ENCODE assay signal across 1 cellular context in the genomic region with DNA sequence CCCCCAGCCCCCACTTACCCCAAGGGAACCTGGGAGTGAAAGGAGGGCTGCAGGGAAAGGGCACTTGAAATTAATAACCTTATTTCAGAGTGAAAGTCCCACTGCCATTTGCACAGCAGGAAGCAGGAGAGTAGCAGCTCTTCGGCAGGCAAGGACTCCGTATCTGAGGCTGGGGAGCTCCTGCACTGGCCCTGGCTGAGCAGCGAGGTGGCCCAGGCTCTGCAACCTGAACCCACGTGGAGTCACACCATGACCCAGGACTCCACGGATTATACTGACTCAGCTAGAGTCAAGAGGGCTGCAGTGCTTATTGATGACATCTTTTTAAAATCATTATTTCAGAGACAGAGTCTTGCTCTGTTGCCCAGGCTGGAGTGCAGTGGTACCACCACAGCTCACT.
TF ChIP-seq lines count a peak whose summit lies in the region.

No MANE protein-coding gene starts in this region.

TF ChIP-seq in GM23338, 12 proteins besides CTCF, POLR2A, EP300 and RAD21 (continued from another document):
- TF ChIP-seq, protein P1, sequence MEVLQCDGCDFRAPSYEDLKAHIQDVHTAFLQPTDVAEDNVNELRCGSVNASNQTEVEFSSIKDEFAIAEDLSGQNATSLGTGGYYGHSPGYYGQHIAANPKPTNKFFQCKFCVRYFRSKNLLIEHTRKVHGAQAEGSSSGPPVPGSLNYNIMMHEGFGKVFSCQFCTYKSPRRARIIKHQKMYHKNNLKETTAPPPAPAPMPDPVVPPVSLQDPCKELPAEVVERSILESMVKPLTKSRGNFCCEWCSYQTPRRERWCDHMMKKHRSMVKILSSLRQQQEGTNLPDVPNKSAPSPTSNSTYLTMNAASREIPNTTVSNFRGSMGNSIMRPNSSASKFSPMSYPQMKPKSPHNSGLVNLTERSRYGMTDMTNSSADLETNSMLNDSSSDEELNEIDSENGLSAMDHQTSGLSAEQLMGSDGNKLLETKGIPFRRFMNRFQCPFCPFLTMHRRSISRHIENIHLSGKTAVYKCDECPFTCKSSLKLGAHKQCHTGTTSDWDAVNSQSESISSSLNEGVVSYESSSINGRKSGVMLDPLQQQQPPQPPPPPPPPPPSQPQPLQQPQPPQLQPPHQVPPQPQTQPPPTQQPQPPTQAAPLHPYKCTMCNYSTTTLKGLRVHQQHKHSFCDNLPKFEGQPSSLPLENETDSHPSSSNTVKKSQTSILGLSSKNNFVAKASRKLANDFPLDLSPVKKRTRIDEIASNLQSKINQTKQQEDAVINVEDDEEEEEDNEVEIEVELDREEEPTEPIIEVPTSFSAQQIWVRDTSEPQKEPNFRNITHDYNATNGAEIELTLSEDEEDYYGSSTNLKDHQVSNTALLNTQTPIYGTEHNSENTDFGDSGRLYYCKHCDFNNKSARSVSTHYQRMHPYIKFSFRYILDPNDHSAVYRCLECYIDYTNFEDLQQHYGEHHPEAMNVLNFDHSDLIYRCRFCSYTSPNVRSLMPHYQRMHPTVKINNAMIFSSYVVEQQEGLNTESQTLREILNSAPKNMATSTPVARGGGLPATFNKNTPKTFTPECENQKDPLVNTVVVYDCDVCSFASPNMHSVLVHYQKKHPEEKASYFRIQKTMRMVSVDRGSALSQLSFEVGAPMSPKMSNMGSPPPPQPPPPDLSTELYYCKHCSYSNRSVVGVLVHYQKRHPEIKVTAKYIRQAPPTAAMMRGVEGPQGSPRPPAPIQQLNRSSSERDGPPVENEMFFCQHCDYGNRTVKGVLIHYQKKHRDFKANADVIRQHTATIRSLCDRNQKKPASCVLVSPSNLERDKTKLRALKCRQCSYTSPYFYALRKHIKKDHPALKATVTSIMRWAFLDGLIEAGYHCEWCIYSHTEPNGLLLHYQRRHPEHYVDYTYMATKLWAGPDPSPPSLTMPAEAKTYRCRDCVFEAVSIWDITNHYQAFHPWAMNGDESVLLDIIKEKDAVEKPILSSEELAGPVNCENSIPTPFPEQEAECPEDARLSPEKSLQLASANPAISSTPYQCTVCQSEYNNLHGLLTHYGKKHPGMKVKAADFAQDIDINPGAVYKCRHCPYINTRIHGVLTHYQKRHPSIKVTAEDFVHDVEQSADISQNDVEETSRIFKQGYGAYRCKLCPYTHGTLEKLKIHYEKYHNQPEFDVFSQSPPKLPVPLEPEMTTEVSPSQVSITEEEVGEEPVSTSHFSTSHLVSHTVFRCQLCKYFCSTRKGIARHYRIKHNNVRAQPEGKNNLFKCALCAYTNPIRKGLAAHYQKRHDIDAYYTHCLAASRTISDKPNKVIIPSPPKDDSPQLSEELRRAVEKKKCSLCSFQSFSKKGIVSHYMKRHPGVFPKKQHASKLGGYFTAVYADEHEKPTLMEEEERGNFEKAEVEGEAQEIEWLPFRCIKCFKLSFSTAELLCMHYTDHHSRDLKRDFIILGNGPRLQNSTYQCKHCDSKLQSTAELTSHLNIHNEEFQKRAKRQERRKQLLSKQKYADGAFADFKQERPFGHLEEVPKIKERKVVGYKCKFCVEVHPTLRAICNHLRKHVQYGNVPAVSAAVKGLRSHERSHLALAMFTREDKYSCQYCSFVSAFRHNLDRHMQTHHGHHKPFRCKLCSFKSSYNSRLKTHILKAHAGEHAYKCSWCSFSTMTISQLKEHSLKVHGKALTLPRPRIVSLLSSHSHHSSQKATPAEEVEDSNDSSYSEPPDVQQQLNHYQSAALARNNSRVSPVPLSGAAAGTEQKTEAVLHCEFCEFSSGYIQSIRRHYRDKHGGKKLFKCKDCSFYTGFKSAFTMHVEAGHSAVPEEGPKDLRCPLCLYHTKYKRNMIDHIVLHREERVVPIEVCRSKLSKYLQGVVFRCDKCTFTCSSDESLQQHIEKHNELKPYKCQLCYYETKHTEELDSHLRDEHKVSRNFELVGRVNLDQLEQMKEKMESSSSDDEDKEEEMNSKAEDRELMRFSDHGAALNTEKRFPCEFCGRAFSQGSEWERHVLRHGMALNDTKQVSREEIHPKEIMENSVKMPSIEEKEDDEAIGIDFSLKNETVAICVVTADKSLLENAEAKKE (CRISPR knock-in tag; IDR thresholded peaks at IDR 0.05): no peak
- TF ChIP-seq, protein P2, sequence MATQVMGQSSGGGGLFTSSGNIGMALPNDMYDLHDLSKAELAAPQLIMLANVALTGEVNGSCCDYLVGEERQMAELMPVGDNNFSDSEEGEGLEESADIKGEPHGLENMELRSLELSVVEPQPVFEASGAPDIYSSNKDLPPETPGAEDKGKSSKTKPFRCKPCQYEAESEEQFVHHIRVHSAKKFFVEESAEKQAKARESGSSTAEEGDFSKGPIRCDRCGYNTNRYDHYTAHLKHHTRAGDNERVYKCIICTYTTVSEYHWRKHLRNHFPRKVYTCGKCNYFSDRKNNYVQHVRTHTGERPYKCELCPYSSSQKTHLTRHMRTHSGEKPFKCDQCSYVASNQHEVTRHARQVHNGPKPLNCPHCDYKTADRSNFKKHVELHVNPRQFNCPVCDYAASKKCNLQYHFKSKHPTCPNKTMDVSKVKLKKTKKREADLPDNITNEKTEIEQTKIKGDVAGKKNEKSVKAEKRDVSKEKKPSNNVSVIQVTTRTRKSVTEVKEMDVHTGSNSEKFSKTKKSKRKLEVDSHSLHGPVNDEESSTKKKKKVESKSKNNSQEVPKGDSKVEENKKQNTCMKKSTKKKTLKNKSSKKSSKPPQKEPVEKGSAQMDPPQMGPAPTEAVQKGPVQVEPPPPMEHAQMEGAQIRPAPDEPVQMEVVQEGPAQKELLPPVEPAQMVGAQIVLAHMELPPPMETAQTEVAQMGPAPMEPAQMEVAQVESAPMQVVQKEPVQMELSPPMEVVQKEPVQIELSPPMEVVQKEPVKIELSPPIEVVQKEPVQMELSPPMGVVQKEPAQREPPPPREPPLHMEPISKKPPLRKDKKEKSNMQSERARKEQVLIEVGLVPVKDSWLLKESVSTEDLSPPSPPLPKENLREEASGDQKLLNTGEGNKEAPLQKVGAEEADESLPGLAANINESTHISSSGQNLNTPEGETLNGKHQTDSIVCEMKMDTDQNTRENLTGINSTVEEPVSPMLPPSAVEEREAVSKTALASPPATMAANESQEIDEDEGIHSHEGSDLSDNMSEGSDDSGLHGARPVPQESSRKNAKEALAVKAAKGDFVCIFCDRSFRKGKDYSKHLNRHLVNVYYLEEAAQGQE (IDR thresholded peaks at IDR 0.05; ENCODE audit: unreplicated experiment): no peak
- TF ChIP-seq NANOG (IDR thresholded peaks at IDR 0.05; ENCODE audit: borderline replicate concordance): no peak
- TF ChIP-seq EZH2 (IDR thresholded peaks at IDR 0.05; ENCODE audit: low read depth, unreplicated experiment): no peak
- TF ChIP-seq EZH2phosphoT487 (IDR thresholded peaks at IDR 0.05; ENCODE audit: unreplicated experiment): no peak
- TF ChIP-seq, protein P3, sequence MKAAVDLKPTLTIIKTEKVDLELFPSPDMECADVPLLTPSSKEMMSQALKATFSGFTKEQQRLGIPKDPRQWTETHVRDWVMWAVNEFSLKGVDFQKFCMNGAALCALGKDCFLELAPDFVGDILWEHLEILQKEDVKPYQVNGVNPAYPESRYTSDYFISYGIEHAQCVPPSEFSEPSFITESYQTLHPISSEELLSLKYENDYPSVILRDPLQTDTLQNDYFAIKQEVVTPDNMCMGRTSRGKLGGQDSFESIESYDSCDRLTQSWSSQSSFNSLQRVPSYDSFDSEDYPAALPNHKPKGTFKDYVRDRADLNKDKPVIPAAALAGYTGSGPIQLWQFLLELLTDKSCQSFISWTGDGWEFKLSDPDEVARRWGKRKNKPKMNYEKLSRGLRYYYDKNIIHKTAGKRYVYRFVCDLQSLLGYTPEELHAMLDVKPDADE (IDR thresholded peaks at IDR 0.05): no peak
- no peak for TF ChIP-seq STAT1 (IDR thresholded peaks at IDR 0.05; ENCODE audit: unreplicated experiment)
- no peak for TF ChIP-seq POLR2AphosphoS5 (IDR thresholded peaks at IDR 0.05; ENCODE audit: low read depth)
- TF ChIP-seq CREB1 (CRISPR knock-in tag; IDR thresholded peaks at IDR 0.05; ENCODE audit: low read depth): no peak
- TF ChIP-seq ZNF331 (CRISPR knock-in tag; IDR thresholded peaks at IDR 0.05; ENCODE audit: low read depth): no peak
